10 cellular contexts compared by ENCODE assay signal in the genomic region with DNA sequence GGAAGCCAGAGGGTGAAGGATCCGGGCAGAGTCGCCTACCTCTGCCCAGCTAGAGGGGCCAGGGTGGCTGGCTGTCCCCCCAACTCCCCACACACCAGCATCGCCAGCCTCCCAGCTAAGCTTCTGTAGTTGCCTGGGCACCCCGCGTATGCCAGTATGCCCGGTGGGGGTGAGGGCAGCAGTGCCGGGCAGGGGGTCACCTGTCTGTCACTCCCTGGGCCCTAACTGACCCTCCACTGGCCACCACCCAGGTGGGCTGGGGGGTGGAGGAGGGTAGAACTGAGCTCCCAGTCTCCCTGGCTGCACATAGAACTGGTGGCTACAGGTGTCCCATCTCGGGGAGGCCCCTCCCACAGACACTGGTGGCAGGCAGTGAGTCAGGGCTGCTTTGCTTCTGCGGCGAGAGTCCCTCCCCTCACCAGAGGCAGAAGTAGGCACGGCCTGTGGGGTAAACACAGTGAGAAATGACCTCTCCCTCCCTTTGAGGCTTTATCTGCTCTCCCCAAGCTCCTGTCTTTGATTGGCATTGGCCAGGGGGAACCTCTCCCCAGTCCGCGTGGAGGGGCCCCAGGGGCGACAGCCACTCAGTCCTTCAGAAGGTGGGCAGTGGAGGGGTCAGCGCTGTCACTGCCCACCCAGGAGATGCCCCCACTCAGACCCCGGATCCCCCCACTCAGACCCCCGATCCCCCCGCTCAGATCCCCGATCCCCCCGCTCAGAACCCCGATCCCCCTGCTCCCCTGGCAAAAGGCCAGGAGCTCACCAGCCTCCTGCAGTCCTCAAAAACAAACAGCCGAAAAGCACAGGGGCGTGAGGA. TPM values are rescaled to one million over a fixed set of nuclear protein-coding genes. Genes with fewer than 3 reads are reported as not detected.
A peak's percentile ranks its signal among the peaks of the same experiment; 100 is the strongest.
DNase-seq lines count a peak whose midpoint lies in the region; ATAC-seq and TF ChIP-seq lines count a peak whose summit lies in the region.
"Had no signal": no experiment of that assay in that cellular context is flagged by ENCODE, and none has a peak within 500 bp of the region (broad histone marks: within the 10 kb centered on the region; RNA-seq: fewer than 3 reads in every experiment).

No MANE protein-coding gene starts in this region.

- H3K4me3 Mint-ChIP-seq in CD14-positive monocyte (peak overlapping the region; percentile 77 to 79), immature natural killer cell (no peak overlapping the region)
- H3K4me3 Mint-ChIP-seq: naive thymus-derived CD8-positive, alpha-beta T cell had no signal

- H3K27me3 Mint-ChIP-seq in CD14-positive monocyte (ENCODE audit: low read depth in 3 of 3) (peaks cover 23 to 51% (median 40%) of the 10 kb centered on the region in 3 donors), immature natural killer cell (ENCODE audit: low read depth in 3 of 3) (peaks cover 4 to 11% (median 5%) of the 10 kb centered on the region in 3 donors)

- H3K9me3 Mint-ChIP-seq in CD14-positive monocyte (peaks cover 0 to 5% (median 2%) of the 10 kb centered on the region in 7 donors), immature natural killer cell (no peaks in the 10 kb centered on the region)
- H3K9me3 Mint-ChIP-seq: naive thymus-derived CD8-positive, alpha-beta T cell had no signal

- H3K36me3 Mint-ChIP-seq in CD14-positive monocyte (peaks cover 20% of the 10 kb centered on the region in 2 donors), immature natural killer cell (no peaks in the 10 kb centered on the region)
- H3K36me3 Mint-ChIP-seq: naive thymus-derived CD8-positive, alpha-beta T cell had no signal

- peak overlapping the region in 4 of 7 donors; percentile 4 to 84 (median 62) for H3K27ac Mint-ChIP-seq in CD14-positive monocyte
- H3K27ac Mint-ChIP-seq in immature natural killer cell: no peak overlapping the region

- intact Hi-C loops in CD14-positive monocyte (cut with micrococcal nuclease): loop anchor here in 1 of 2 donors (2.0 to 5.0 kb wide), 2 partner anchors 22 to 36 kb away; no protein-coding TSS in a partner anchor

- DNase-seq in CD14-positive monocyte (ENCODE audit: low spot score): peak; percentile 90
- DNase-seq in GDM1 (lab: John Stamatoyannopoulos, UW): peak; percentile 44
- peak; percentile 39 for DNase-seq in hepatic stellate cell (ENCODE audit: low spot score)
- no peak for DNase-seq in cerebellar cortex (ENCODE audit: low spot score)
- DNase-seq in COLO829 (ENCODE audit: low spot score): no peak
- no peak for DNase-seq in immature natural killer cell
- DNase-seq: naive thymus-derived CD8-positive, alpha-beta T cell had no signal

- ATAC-seq in SK-N-SH treated with all-trans-retinoic acid at 6 μM for 48 hours (peak; percentile 49; the same call in 2 of the 3 replicates), GM19463 (IDR thresholded peaks at IDR 0.05; ENCODE audit: unreplicated experiment) (no peak)

- H3K4me1 Mint-ChIP-seq in CD14-positive monocyte (peaks cover 43% of the 10 kb centered on the region), immature natural killer cell (peaks cover 5% of the 10 kb centered on the region in 2 donors)

- TF ChIP-seq CTCF in CD14-positive monocyte (IDR thresholded peaks at IDR 0.05): no peak

TF ChIP-seq in SK-N-SH treated with all-trans-retinoic acid at 6 μM for 48 hours, 23 proteins besides CTCF, POLR2A, EP300 and RAD21 (continues in another document):
- TF ChIP-seq, protein P1, sequence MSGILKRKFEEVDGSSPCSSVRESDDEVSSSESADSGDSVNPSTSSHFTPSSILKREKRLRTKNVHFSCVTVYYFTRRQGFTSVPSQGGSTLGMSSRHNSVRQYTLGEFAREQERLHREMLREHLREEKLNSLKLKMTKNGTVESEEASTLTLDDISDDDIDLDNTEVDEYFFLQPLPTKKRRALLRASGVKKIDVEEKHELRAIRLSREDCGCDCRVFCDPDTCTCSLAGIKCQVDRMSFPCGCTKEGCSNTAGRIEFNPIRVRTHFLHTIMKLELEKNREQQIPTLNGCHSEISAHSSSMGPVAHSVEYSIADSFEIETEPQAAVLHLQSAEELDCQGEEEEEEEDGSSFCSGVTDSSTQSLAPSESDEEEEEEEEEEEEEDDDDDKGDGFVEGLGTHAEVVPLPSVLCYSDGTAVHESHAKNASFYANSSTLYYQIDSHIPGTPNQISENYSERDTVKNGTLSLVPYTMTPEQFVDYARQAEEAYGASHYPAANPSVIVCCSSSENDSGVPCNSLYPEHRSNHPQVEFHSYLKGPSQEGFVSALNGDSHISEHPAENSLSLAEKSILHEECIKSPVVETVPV (CRISPR knock-in tag; IDR thresholded peaks at IDR 0.05): no peak
- TF ChIP-seq ZNF70 (CRISPR knock-in tag; IDR thresholded peaks at IDR 0.05): no peak
- no peak for TF ChIP-seq TCF4 (CRISPR knock-in tag; IDR thresholded peaks at IDR 0.05; ENCODE audit: borderline replicate concordance)
- TF ChIP-seq ZC3H10 (CRISPR knock-in tag; IDR thresholded peaks at IDR 0.05): no peak
- no peak for TF ChIP-seq ARNTL (CRISPR knock-in tag; IDR thresholded peaks at IDR 0.05; ENCODE audit: borderline replicate concordance, low read depth)
- TF ChIP-seq, protein P2, sequence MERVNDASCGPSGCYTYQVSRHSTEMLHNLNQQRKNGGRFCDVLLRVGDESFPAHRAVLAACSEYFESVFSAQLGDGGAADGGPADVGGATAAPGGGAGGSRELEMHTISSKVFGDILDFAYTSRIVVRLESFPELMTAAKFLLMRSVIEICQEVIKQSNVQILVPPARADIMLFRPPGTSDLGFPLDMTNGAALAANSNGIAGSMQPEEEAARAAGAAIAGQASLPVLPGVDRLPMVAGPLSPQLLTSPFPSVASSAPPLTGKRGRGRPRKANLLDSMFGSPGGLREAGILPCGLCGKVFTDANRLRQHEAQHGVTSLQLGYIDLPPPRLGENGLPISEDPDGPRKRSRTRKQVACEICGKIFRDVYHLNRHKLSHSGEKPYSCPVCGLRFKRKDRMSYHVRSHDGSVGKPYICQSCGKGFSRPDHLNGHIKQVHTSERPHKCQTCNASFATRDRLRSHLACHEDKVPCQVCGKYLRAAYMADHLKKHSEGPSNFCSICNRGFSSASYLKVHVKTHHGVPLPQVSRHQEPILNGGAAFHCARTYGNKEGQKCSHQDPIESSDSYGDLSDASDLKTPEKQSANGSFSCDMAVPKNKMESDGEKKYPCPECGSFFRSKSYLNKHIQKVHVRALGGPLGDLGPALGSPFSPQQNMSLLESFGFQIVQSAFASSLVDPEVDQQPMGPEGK (CRISPR knock-in tag; IDR thresholded peaks at IDR 0.05; ENCODE audit: borderline replicate concordance): no peak
- no peak for TF ChIP-seq ZFP30 (CRISPR knock-in tag; IDR thresholded peaks at IDR 0.05)
- no peak for TF ChIP-seq TOX (CRISPR knock-in tag; IDR thresholded peaks at IDR 0.05; ENCODE audit: borderline replicate concordance)
- TF ChIP-seq CSDC2 (CRISPR knock-in tag; IDR thresholded peaks at IDR 0.05): no peak
- no peak for TF ChIP-seq SNAI2 (CRISPR knock-in tag; IDR thresholded peaks at IDR 0.05)
- TF ChIP-seq ISL1 (CRISPR knock-in tag; IDR thresholded peaks at IDR 0.05): no peak
- no peak for TF ChIP-seq ZNF565 (CRISPR knock-in tag; conservative IDR thresholded peaks at IDR 0.05; ENCODE audit: low read depth)
- no peak for TF ChIP-seq TSHZ2 (CRISPR knock-in tag; IDR thresholded peaks at IDR 0.05)
- no peak for TF ChIP-seq GLIS3 (CRISPR knock-in tag; IDR thresholded peaks at IDR 0.05)
- no peak for TF ChIP-seq OSR1 (CRISPR knock-in tag; IDR thresholded peaks at IDR 0.05)
- TF ChIP-seq ESRRG (CRISPR knock-in tag; IDR thresholded peaks at IDR 0.05): no peak
- no peak for TF ChIP-seq RARB (CRISPR knock-in tag; IDR thresholded peaks at IDR 0.05)
- no peak for TF ChIP-seq POU6F1 (CRISPR knock-in tag; IDR thresholded peaks at IDR 0.05; ENCODE audit: borderline replicate concordance, low read depth)
- TF ChIP-seq PPARA (CRISPR knock-in tag; IDR thresholded peaks at IDR 0.05; ENCODE audit: borderline replicate concordance): no peak

RNA-seq across cellular contexts. Expression of gene NTSR1, which starts 2.5 kb away (rescaled TPM):
- under 1 TPM; 0.35 to 0.40 TPM for polyA plus RNA-seq in CD14-positive monocyte
- polyA plus RNA-seq in immature natural killer cell: not detected
- polyA plus RNA-seq: hepatocyte; naive thymus-derived CD8-positive, alpha-beta T cell had no signal

Comparison
In these comparisons a context has a peak if more than half of its experiments do, and no peak if none do; other contexts are left out.
1. DNase-seq: peak in CD14-positive monocyte (single experiment), GDM1 (single experiment) and hepatic stellate cell (single experiment); none in cerebellar cortex (single experiment), COLO829 (single experiment) and immature natural killer cell (0 of 3).
2. H3K27ac Mint-ChIP-seq: peak in CD14-positive monocyte (4 of 7); none in immature natural killer cell (0 of 6).
3. H3K4me3 Mint-ChIP-seq: peak in CD14-positive monocyte (2 of 2); none in immature natural killer cell (0 of 5).